In genomic region chr2:131492418-131493198, GRCh38 we compare ENCODE assay signal across 1 cellular context.
TF ChIP-seq lines count a peak whose summit lies in the region.

No MANE protein-coding gene starts in this region.

TF ChIP-seq in K562, 482 proteins besides CTCF, POLR2A, EP300 and RAD21 (continued from another document and continues in another):
- TF ChIP-seq HINFP (tag; conservative IDR thresholded peaks at IDR 0.05; ENCODE audit: low read depth) (0 out of 2 replicates have a peak, but pooled peaks have one; percentile 40), ARID4B (CRISPR knock-in tag; IDR thresholded peaks at IDR 0.05) (peak; percentile 89), L3MBTL2 (IDR thresholded peaks at IDR 0.05) (peak; percentile 62; the same call in 1 of the 2 replicates), FOXK2 (conservative IDR thresholded peaks at IDR 0.05 in 1 of 2, IDR thresholded peaks at IDR 0.05 in 1 of 2; ENCODE audit: low read depth in 2 of 2) (peak; percentile 95 to 96), KAT2B (IDR thresholded peaks at IDR 0.05; ENCODE audit: low read depth, low read length) (peak; percentile 40), DIDO1 (tag; IDR thresholded peaks at IDR 0.05; ENCODE audit: low read depth) (0 out of 2 replicates have a peak, but pooled peaks have one; percentile 55), MTF1 (CRISPR knock-in tag; IDR thresholded peaks at IDR 0.05; ENCODE audit: borderline replicate concordance) (peak; percentile 89), MTA1 (IDR thresholded peaks at IDR 0.05; ENCODE audit: borderline replicate concordance) (peak; percentile 98), ZBTB11 (CRISPR knock-in tag; IDR thresholded peaks at IDR 0.05) (no peak), BRD9 (IDR thresholded peaks at IDR 0.05; ENCODE audit: low read depth, partially characterized antibody) (peak; percentile 20), ETS1 (conservative IDR thresholded peaks at IDR 0.05; ENCODE audit: control insufficient read depth, low read depth, low read length) (peak; percentile 29; the same call in 1 of the 2 replicates), PHF20 (IDR thresholded peaks at IDR 0.05; ENCODE audit: partially characterized antibody) (peak; percentile 83), KLF13 (tag; IDR thresholded peaks at IDR 0.05; ENCODE audit: borderline replicate concordance, low read depth) (peak; percentile 59; the same call in 1 of the 2 replicates), GMEB1 (CRISPR knock-in tag; IDR thresholded peaks at IDR 0.05) (peak; percentile 50; the same call in 1 of the 2 replicates), RBBP5 (IDR thresholded peaks at IDR 0.05; ENCODE audit: borderline replicate concordance, insufficient read depth, low read length, poor library complexity, severe bottlenecking) (peak; percentile 68), GABPB1 (CRISPR knock-in tag; IDR thresholded peaks at IDR 0.05) (peak; percentile 65), NONO (IDR thresholded peaks at IDR 0.05; ENCODE audit: low read depth in 2 of 2, low read length in 1 of 2) (peak in 1 of 2 experiments; percentile 20; a peak in 1 of 4 replicates), ZFP91 (CRISPR knock-in tag; IDR thresholded peaks at IDR 0.05) (peak; percentile 17; the same call in 1 of the 2 replicates), ZNF146 (CRISPR knock-in tag; IDR thresholded peaks at IDR 0.05; ENCODE audit: unreplicated experiment) (no peak), RBM17 (IDR thresholded peaks at IDR 0.05; ENCODE audit: borderline replicate concordance, low read depth, low read length) (no peak), FOXP1 (CRISPR knock-in tag; IDR thresholded peaks at IDR 0.05) (peak; percentile 92; the same call in 1 of the 2 replicates), PKNOX1 (IDR thresholded peaks at IDR 0.05) (0 out of 2 replicates have a peak, but pooled peaks have one; percentile 4), EGR1 (conservative IDR thresholded peaks at IDR 0.05) (peak; percentile 4; the same call in 1 of the 2 replicates), E2F8 (IDR thresholded peaks at IDR 0.05; ENCODE audit: low read depth, partially characterized antibody) (peak; percentile 98), MEIS2 (IDR thresholded peaks at IDR 0.05; ENCODE audit: partially characterized antibody) (peak; percentile 55), CBX5 (IDR thresholded peaks at IDR 0.05; ENCODE audit: borderline replicate concordance, low read depth) (no peak), ZBTB2 (IDR thresholded peaks at IDR 0.05) (peak; percentile 78), HLTF (IDR thresholded peaks at IDR 0.05) (0 out of 2 replicates have a peak, but pooled peaks have one; percentile 26), RCOR1 (IDR thresholded peaks at IDR 0.05; ENCODE audit: borderline replicate concordance in 1 of 2, low read depth in 2 of 2, low read length in 2 of 2) (peak in 1 of 2 experiments; percentile 41; a peak in 2 of 4 replicates), ARID2 (IDR thresholded peaks at IDR 0.05) (no peak), MTA3 (IDR thresholded peaks at IDR 0.05; ENCODE audit: borderline replicate concordance) (peak; percentile 62; the same call in 1 of the 2 replicates), NRF1 (conservative IDR thresholded peaks at IDR 0.05 in 1 of 2, IDR thresholded peaks at IDR 0.05 in 1 of 2) (peak; percentile 92 to 93), TRIM25 (IDR thresholded peaks at IDR 0.05; ENCODE audit: borderline replicate concordance) (no peak), PCBP2 (IDR thresholded peaks at IDR 0.05; ENCODE audit: low read depth, low read length, poor library complexity, severe bottlenecking) (no peak)
